Comparison of ENCODE assay signal across 8 cellular contexts in the genomic region with DNA sequence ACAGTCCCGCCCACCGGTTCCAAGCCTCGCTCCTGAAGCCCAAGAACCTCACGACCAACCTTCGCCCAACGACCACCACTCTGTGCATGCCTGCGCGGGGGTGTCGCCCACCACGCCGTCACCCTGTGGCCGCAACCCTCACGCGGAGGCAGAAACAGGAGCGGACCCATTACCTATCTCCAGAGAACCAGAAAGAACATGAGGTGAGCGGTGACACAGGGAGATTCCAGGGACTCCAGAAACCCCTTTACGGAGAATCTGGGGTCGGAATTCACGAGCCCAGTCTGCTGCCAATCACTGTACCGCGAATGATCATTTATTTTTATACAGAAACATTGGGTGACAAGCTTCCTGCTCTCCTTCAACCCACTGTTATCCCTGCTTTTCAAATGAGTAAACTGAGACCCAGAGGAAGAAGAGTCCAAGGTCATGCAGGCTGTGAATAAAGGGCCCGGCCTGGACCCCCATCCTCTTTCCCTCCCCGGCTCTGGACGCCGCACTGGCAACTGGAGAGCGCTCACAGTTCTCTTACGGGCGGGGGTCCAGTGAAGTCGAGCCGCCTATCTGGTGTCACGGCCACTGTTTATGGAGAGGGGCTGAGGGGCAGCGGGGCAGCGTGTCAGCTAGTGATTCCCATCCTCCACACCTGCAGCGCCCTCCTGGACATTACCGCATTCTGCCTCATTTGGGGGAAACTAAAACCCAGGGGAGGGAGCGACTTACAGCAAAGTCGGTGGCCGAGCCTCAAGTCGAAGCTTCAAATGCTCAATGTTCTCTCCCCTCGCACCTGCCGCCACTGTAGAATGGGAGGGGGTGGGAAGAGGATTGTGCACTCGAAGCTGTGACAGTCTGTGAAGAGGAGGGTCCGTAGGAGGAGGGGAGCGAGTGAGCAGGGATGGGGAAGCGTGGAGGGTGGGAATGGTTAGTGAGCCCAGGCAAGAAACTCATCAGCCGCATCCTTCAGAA. TPM values are rescaled to one million over a fixed set of nuclear protein-coding genes. Genes with fewer than 3 reads are reported as not detected.
A peak's percentile ranks its signal among the peaks of the same experiment; 100 is the strongest.
DNase-seq lines count a peak whose midpoint lies in the region; ATAC-seq and TF ChIP-seq lines count a peak whose summit lies in the region.

No MANE protein-coding gene starts in this region.

- H3K4me1 ChIP-seq in SK-N-SH (ENCODE audit: control insufficient read depth in 1 of 2, insufficient read depth in 2 of 2, low read depth in 1 of 2, low read length in 1 of 2) (peaks cover 6 to 28% of the 10 kb centered on the region in 2 experiments; a peak in 1 of 4 replicates), testis (peaks cover 22% of the 10 kb centered on the region)

- H3K27me3 ChIP-seq in SK-N-SH (ENCODE audit: insufficient read depth): peaks cover 73% of the 10 kb centered on the region
- no peaks in the 10 kb centered on the region for H3K27me3 ChIP-seq in testis

- no peak overlapping the region for H3K27ac ChIP-seq in SK-N-SH (ENCODE audit: low read depth in 2 of 2, low read length in 1 of 2)
- no peak overlapping the region for H3K27ac ChIP-seq in testis

- TF ChIP-seq EP300 in SK-N-SH (IDR thresholded peaks at IDR 0.05; ENCODE audit: borderline replicate concordance in 1 of 2, low read depth in 1 of 2, low read length in 1 of 2): no peak

- POLR2A ChIA-PET in SK-N-SH (lab: Yijun Ruan, JAX): interaction anchor here (0.6 to 1.2 kb wide), 2 partner anchors 8 to 191 kb away, joined by 3 to 4 read pairs; no protein-coding TSS in a partner anchor
- POLR2A ChIA-PET in activated CD4-positive, alpha-beta memory T cell treated with anti-CD3 and anti-CD28 coated beads, Interleukin-2, amount 10 ng/mL, durations not matched to agents 7 days and 5 days (lab: Charles Lee): interaction anchor here (1.1 to 1.9 kb wide), 4 partner anchors 13 to 51 kb away, joined by 3 to 5 read pairs (median 4); a partner anchor contains a TSS

- CTCF ChIA-PET in SK-N-SH (lab: Yijun Ruan, JAX): interaction anchor here (1.0 to 14.1 kb wide), 20 partner anchors 9 to 212 kb away, joined by 3 to 392 read pairs (median 6); a partner anchor contains a TSS
- CTCF ChIA-PET in activated CD4-positive, alpha-beta memory T cell treated with anti-CD3 and anti-CD28 coated beads, Interleukin-2, amount 10 ng/mL, durations not matched to agents 7 days and 5 days (lab: Charles Lee): interaction anchor here (1.4 to 5.6 kb wide), 5 partner anchors 9 to 166 kb away, joined by 3 to 38 read pairs (median 7); a partner anchor contains a TSS

- H3K4me1 Mint-ChIP-seq in activated CD4-positive, alpha-beta memory T cell treated with anti-CD3 and anti-CD28 coated beads, Interleukin-2, amount 10 ng/mL, durations not matched to agents 7 days and 5 days: peaks cover 34% of the 10 kb centered on the region

- no peaks in the 10 kb centered on the region for H3K9me3 ChIP-seq in SK-N-SH
- no peaks in the 10 kb centered on the region for H3K9me3 ChIP-seq in iPS-18c (ENCODE audit: control insufficient read depth, insufficient read depth, low read length)
- H3K9me3 ChIP-seq in testis: no peaks in the 10 kb centered on the region

- H3K9me2 ChIP-seq in SK-N-SH: no peaks in the 10 kb centered on the region

- peaks cover 6% of the 10 kb centered on the region for H3F3A ChIP-seq in SK-N-SH (replicated peaks; ENCODE audit: insufficient read depth)

- H3K9me3 Mint-ChIP-seq in activated CD4-positive, alpha-beta memory T cell treated with anti-CD3 and anti-CD28 coated beads, Interleukin-2, amount 10 ng/mL, durations not matched to agents 7 days and 5 days: no peaks in the 10 kb centered on the region

- DNase-seq in SK-N-SH (peak; percentile 65), testis (no peak), T-helper 9 cell (no peak), AG08396 (ENCODE audit: low spot score) (no peak)
- DNase-seq in activated CD4-positive, alpha-beta memory T cell treated with anti-CD3 and anti-CD28 coated beads, Interleukin-2, amount 10 ng/mL, durations not matched to agents 7 days and 5 days: no peak

- no peak for TF ChIP-seq CTCF in SK-N-SH (IDR thresholded peaks at IDR 0.05)
- TF ChIP-seq CTCF in testis (IDR thresholded peaks at IDR 0.05): no peak

- TF ChIP-seq RAD21 in SK-N-SH (IDR thresholded peaks at IDR 0.05; ENCODE audit: low read length): no peak

- H3K4me3 Mint-ChIP-seq in activated CD4-positive, alpha-beta memory T cell treated with anti-CD3 and anti-CD28 coated beads, Interleukin-2, amount 10 ng/mL, durations not matched to agents 7 days and 5 days: peak overlapping the region; percentile 78

- no peaks in the 10 kb centered on the region for H3K79me2 ChIP-seq in SK-N-SH (ENCODE audit: insufficient read depth)

- H3K9ac ChIP-seq in SK-N-SH: no peak overlapping the region

- TF ChIP-seq POLR2A in testis (IDR thresholded peaks at IDR 0.05): no peak

- WGBS in SK-N-SH (ENCODE audit: low lambda C conversion rate): 6% methylated on average over 41 of the region's 46 CpGs
- WGBS in testis, 2 donors: 2% methylated on average over 34 to 46 of the region's 46 CpGs

- H4K20me1 ChIP-seq in SK-N-SH (ENCODE audit: insufficient read depth): no peaks in the 10 kb centered on the region

- peaks cover 45% of the 10 kb centered on the region for H3K27me3 Mint-ChIP-seq in activated CD4-positive, alpha-beta memory T cell treated with anti-CD3 and anti-CD28 coated beads, Interleukin-2, amount 10 ng/mL, durations not matched to agents 7 days and 5 days

- no peak for ATAC-seq in SK-N-SH treated with all-trans-retinoic acid at 6 μM for 48 hours
- no peak for ATAC-seq in GM18870 (IDR thresholded peaks at IDR 0.05; ENCODE audit: unreplicated experiment)

- intact Hi-C loops in testis (cut with DNase I; ENCODE audit: low total_unique reads): no loop called here

- H3K4me2 ChIP-seq in SK-N-SH: peak overlapping the region; percentile 84

- H3K27ac Mint-ChIP-seq in activated CD4-positive, alpha-beta memory T cell treated with anti-CD3 and anti-CD28 coated beads, Interleukin-2, amount 10 ng/mL, durations not matched to agents 7 days and 5 days: no peak overlapping the region

- no peaks in the 10 kb centered on the region for H3K36me3 ChIP-seq in SK-N-SH (replicated peaks in 1 of 2; ENCODE audit: control insufficient read depth in 1 of 2, insufficient read depth in 2 of 2, low read length in 1 of 2)
- no peaks in the 10 kb centered on the region for H3K36me3 ChIP-seq in testis (ENCODE audit: low read depth, missing control alignments)

- H3K36me3 Mint-ChIP-seq in activated CD4-positive, alpha-beta memory T cell treated with anti-CD3 and anti-CD28 coated beads, Interleukin-2, amount 10 ng/mL, durations not matched to agents 7 days and 5 days (ENCODE audit: low read depth): no peaks in the 10 kb centered on the region

- H3K4me3 ChIP-seq in SK-N-SH (ENCODE audit: low read depth in 2 of 2, low read length in 1 of 2) (peak overlapping the region; percentile 49 to 65), iPS-18c (ENCODE audit: insufficient read depth, low read depth, low read length) (peak overlapping the region; percentile 61), testis (peak overlapping the region; percentile 64 to 95)

- peak overlapping the region; percentile 85; the same call in 1 of the 2 replicates for H2AFZ ChIP-seq in SK-N-SH (ENCODE audit: low read depth)

TF ChIP-seq in SK-N-SH, 30 proteins besides CTCF, POLR2A, EP300 and RAD21:
- no peak for TF ChIP-seq SMC3 (IDR thresholded peaks at IDR 0.05; ENCODE audit: low read depth, low read length)
- peak; percentile 88; the same call in 1 of the 2 replicates for TF ChIP-seq EZH2phosphoT487 (IDR thresholded peaks at IDR 0.05; ENCODE audit: borderline replicate concordance, low read depth)

TF ChIP-seq in SK-N-SH treated with all-trans-retinoic acid at 6 μM for 48 hours, 23 proteins besides CTCF, POLR2A, EP300 and RAD21 (continues in another document):
- TF ChIP-seq ZNF565 (CRISPR knock-in tag; conservative IDR thresholded peaks at IDR 0.05; ENCODE audit: low read depth) (no peak), ZFP3 (CRISPR knock-in tag; IDR thresholded peaks at IDR 0.05) (no peak)

RNA-seq across cellular contexts. Expression of a gene that starts 0.7 kb away (rescaled TPM):
- polyA plus RNA-seq in SK-N-SH (2012; rRNA removed) (0.68 and 1.1 TPM in 2 replicates), testis (ENCODE audit: insufficient read depth, low read depth, low replicate concordance) (111 TPM)
- 0.36 and 0.41 TPM in 2 replicates for polyA plus RNA-seq in SK-N-SH (2012; cell fraction: cytosol; rRNA removed)
- polyA plus RNA-seq in SK-N-SH (2012; cell fraction: nucleus; rRNA removed): 1.4 and 1.5 TPM in 2 replicates
- total RNA-seq in activated CD4-positive, alpha-beta memory T cell treated with anti-CD3 and anti-CD28 coated beads, Interleukin-2, amount 10 ng/mL, durations not matched to agents 7 days and 5 days: under 1 TPM; 0.45 TPM
- total RNA-seq in testis: 100 to 1,000 TPM; 130 to 160 TPM

RNA-seq across cellular contexts. Expression of a gene that starts 11.7 kb away (rescaled TPM):
- polyA plus RNA-seq in SK-N-SH (2012; rRNA removed) (0.18 TPM in 1 of 2 replicates, not detected in the other), testis (ENCODE audit: insufficient read depth, low read depth, low replicate concordance) (65.0 TPM)
- not detected in 2 replicates for polyA plus RNA-seq in SK-N-SH (2012; cell fraction: cytosol; rRNA removed)
- polyA plus RNA-seq in SK-N-SH (2012; cell fraction: nucleus; rRNA removed): 0.11 and 0.13 TPM in 2 replicates
- not detected for total RNA-seq in activated CD4-positive, alpha-beta memory T cell treated with anti-CD3 and anti-CD28 coated beads, Interleukin-2, amount 10 ng/mL, durations not matched to agents 7 days and 5 days
- 10 to 100 TPM; 37.4 to 57.9 TPM for total RNA-seq in testis

RNA-seq across cellular contexts. Expression of a gene that starts 18.7 kb away (rescaled TPM):
- polyA plus RNA-seq in SK-N-SH (2012; rRNA removed) (0.28 and 0.36 TPM in 2 replicates), testis (ENCODE audit: insufficient read depth, low read depth, low replicate concordance) (28.3 TPM)
- polyA plus RNA-seq in SK-N-SH (2012; cell fraction: cytosol; rRNA removed): 0.13 and 0.22 TPM in 2 replicates
- 0.63 and 0.81 TPM in 2 replicates for polyA plus RNA-seq in SK-N-SH (2012; cell fraction: nucleus; rRNA removed)
- under 1 TPM in 1 of 2 experiments, not detected in 1; 0.13 TPM for total RNA-seq in activated CD4-positive, alpha-beta memory T cell treated with anti-CD3 and anti-CD28 coated beads, Interleukin-2, amount 10 ng/mL, durations not matched to agents 7 days and 5 days
- total RNA-seq in testis: 10 to 100 TPM; 38.5 to 46.8 TPM

RNA-seq across cellular contexts. Expression of a gene that starts 44.7 kb away (rescaled TPM):
- polyA plus RNA-seq in SK-N-SH (2012; rRNA removed) (2.8 and 2.9 TPM in 2 replicates), testis (ENCODE audit: insufficient read depth, low read depth, low replicate concordance) (0.75 TPM)
- polyA plus RNA-seq in SK-N-SH (2012; cell fraction: cytosol; rRNA removed): 0.66 and 0.90 TPM in 2 replicates
- polyA plus RNA-seq in SK-N-SH (2012; cell fraction: nucleus; rRNA removed): 21.6 and 37.2 TPM in 2 replicates
- total RNA-seq in activated CD4-positive, alpha-beta memory T cell treated with anti-CD3 and anti-CD28 coated beads, Interleukin-2, amount 10 ng/mL, durations not matched to agents 7 days and 5 days: 1 to 10 TPM; 2.2 to 3.0 TPM
- 10 to 100 TPM; 16.2 to 18.8 TPM for total RNA-seq in testis

RNA-seq across cellular contexts. Expression of a gene that starts 46.4 kb away (rescaled TPM):
- 29.3 and 47.6 TPM in 2 replicates for polyA plus RNA-seq in SK-N-SH (2012; rRNA removed)
- 10.9 and 19.6 TPM in 2 replicates for polyA plus RNA-seq in SK-N-SH (2012; cell fraction: cytosol; rRNA removed)
- polyA plus RNA-seq in SK-N-SH (2012; cell fraction: nucleus; rRNA removed): 120 and 198 TPM in 2 replicates
- 10 to 100 TPM; 39.7 TPM for total RNA-seq in activated CD4-positive, alpha-beta memory T cell treated with anti-CD3 and anti-CD28 coated beads, Interleukin-2, amount 10 ng/mL, durations not matched to agents 7 days and 5 days
- 10 to 100 TPM; 62.5 to 66.9 TPM for total RNA-seq in testis
- 40.0 TPM for polyA plus RNA-seq in testis (ENCODE audit: insufficient read depth, low read depth, low replicate concordance)

Comparison
In these comparisons a context has a peak if more than half of its experiments do, and no peak if none do; other contexts are left out.
1. RNA of a gene that starts 0.7 kb away (total RNA-seq): 130 to 160 TPM in testis; 0.45 TPM in activated CD4-positive, alpha-beta memory T cell treated with anti-CD3 and anti-CD28 coated beads, Interleukin-2, amount 10 ng/mL, durations not matched to agents 7 days and 5 days; every median in the first group is over 10 times any median in the second.
2. RNA of a gene that starts 11.7 kb away (total RNA-seq): 37.4 to 57.9 TPM in testis; not detected in activated CD4-positive, alpha-beta memory T cell treated with anti-CD3 and anti-CD28 coated beads, Interleukin-2, amount 10 ng/mL, durations not matched to agents 7 days and 5 days; every median in the first group is over 10 times any median in the second.
3. RNA of a gene that starts 18.7 kb away (total RNA-seq): 38.5 to 46.8 TPM in testis; 0.13 TPM in activated CD4-positive, alpha-beta memory T cell treated with anti-CD3 and anti-CD28 coated beads, Interleukin-2, amount 10 ng/mL, durations not matched to agents 7 days and 5 days; every median in the first group is over 10 times any median in the second.
4. Peak in every context shown above with its lines, with median percentiles within 50 percentile points of each other: H3K4me3 ChIP-seq.